In the genomic region with DNA sequence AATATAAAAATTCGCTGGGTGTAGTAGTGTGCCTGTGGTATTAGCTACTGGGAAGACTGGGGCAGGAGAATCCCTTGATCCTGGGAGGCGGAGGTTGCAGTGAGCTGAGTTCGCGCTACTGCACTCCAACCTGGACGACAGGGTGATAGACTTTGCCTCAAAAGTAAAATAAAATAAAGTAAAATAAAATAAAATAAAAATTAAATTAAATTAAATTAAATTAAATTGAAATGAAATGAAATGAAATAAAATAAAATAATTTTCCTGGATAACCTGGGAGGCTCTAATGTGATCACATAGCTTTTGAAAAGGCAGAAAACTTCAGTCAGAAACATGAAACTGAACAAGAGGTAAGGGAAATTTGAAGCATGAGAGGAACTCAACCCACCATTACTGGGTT, we compare ENCODE assay signal across 3 cellular contexts.
"Had no signal": no experiment of that assay in that cellular context is flagged by ENCODE, and none has a peak within 500 bp of the region (broad histone marks: within the 10 kb centered on the region; RNA-seq: fewer than 3 reads in every experiment).

No MANE protein-coding gene starts in this region.

- H3K4me3 ChIP-seq: GM12878 had no signal

- DNase-seq: GDM1, GF-D8 had no signal

- ATAC-seq: GM12878 had no signal
